ENCODE assay signal across 10 cellular contexts in the genomic region with DNA sequence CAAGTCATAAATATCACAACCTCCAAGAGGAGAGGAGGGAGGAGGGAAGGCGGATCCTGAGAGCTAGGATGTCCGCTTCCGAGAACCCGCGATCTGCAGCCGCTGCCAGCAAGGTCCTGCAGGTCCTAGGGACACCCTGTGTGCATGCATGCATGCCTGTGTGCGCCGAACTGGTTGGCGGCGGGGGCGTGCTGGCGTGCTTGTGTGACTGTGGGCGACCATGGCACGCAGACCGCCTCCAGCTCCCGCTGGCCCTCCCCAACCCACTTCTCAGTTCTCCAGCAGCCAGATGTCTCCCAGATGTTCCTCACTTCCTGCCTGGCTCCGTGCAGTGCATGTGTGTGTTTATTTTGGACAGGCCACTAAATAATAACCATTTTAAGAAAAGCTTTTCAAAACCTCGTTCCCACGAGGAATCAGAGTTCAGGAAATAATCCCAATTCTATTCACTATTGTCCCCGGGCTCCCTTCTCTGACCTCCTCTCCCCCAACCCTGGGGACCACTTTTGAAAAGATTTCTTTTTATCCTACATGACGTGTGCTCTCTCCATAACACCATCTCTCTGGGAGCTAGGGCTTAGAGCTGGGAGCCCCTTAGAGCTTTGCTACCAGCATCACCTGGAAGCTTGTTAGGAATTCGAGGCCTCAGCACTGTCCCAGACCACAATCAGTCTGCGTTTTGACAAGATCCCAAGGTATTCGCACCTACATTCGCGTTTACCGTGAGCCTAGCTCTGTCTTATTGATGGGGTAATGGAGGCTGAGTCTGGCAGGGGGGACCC. TPM values are rescaled to one million over a fixed set of nuclear protein-coding genes. Genes with fewer than 3 reads are reported as not detected.
DNase-seq lines count a peak whose midpoint lies in the region; ATAC-seq and TF ChIP-seq lines count a peak whose summit lies in the region.
"Had no signal": no experiment of that assay in that cellular context is flagged by ENCODE, and none has a peak within 500 bp of the region (broad histone marks: within the 10 kb centered on the region; RNA-seq: fewer than 3 reads in every experiment).

No MANE protein-coding gene starts in this region.

- TF ChIP-seq POLR2A in right lobe of liver (IDR thresholded peaks at IDR 0.05) = no peak
- no peak for TF ChIP-seq POLR2A in tibial nerve (IDR thresholded peaks at IDR 0.05)

- no peaks in the 10 kb centered on the region for H3K36me3 Mint-ChIP-seq in chondrocyte (ENCODE audit: low read depth)

- H3K36me3 ChIP-seq in right lobe of liver (no peaks in the 10 kb centered on the region), tibial nerve (no peaks in the 10 kb centered on the region)

- H3K27me3 ChIP-seq in right lobe of liver = no peaks in the 10 kb centered on the region
- no peaks in the 10 kb centered on the region for H3K27me3 ChIP-seq in tibial nerve

- no peak overlapping the region for H3K4me3 ChIP-seq in right lobe of liver
- H3K4me3 ChIP-seq in tibial nerve = peak overlapping the region in 2 of 4 donors; percentile 9 to 39

- peak; percentile 43 for DNase-seq in DMS53 (lab: John Stamatoyannopoulos, UW)
- DNase-seq in DMS53 treated with DMSO at 0.1 percent for 48 hours (lab: John Stamatoyannopoulos, UW; ENCODE audit: unreplicated experiment) = no peak
- peak; percentile 95 for DNase-seq in chondrocyte (ENCODE audit: low spot score)
- DNase-seq in right lobe of liver = peak in 2 of 3 donors; percentile 42 to 57
- DNase-seq in tibial nerve (ENCODE audit: low spot score in 2 of 2) = peak; percentile 54 to 76
- no peak for DNase-seq in activated CD4-positive, alpha-beta T cell treated with anti-CD3 and anti-CD28 coated beads for 4 hours
- no peak for DNase-seq in amygdala (lab: John Stamatoyannopoulos, UW)
- DNase-seq in globus pallidus (ENCODE audit: low spot score) = no peak
- DNase-seq: 8988T had no signal

- H3K9me3 Mint-ChIP-seq in chondrocyte (ENCODE audit: low read depth) = no peaks in the 10 kb centered on the region

- intact Hi-C loops in right lobe of liver (cut with DNase I) = no loop called here

- TF ChIP-seq EP300 in tibial nerve (IDR thresholded peaks at IDR 0.05) = peak in 1 of 2 donors; percentile 62

- peaks cover 71% of the 10 kb centered on the region for H3K4me1 Mint-ChIP-seq in chondrocyte (ENCODE audit: low read depth)

- H3K27me3 Mint-ChIP-seq in chondrocyte (ENCODE audit: low read depth) = no peaks in the 10 kb centered on the region

- peak overlapping the region; percentile 88 for H3K27ac Mint-ChIP-seq in chondrocyte (ENCODE audit: unreplicated experiment)

- 32% methylated on average over 14 of the region's 27 CpGs for WGBS in right lobe of liver (ENCODE audit: insufficient coverage, low coverage, low lambda C conversion rate, missing lambda C conversion rate)
- WGBS in tibial nerve, 2 donors = 15 to 19% methylated on average over 27 of the region's 27 CpGs

- ATAC-seq in right lobe of liver = peak in 3 of 4 donors; percentile 8 to 40 (median 23)
- ATAC-seq: activated CD4-positive, CD25-positive, alpha-beta regulatory T cell treated with anti-CD3 and anti-CD28 coated beads, Interleukin-2, amount 50 U/mL, for 24 hours had no signal

- peak overlapping the region; percentile 60 for H3K4me3 Mint-ChIP-seq in chondrocyte (ENCODE audit: unreplicated experiment)

- H3K9me3 ChIP-seq in right lobe of liver = no peaks in the 10 kb centered on the region
- no peaks in the 10 kb centered on the region for H3K9me3 ChIP-seq in tibial nerve

- peak overlapping the region in 1 of 3 donors; percentile 10 for H3K27ac ChIP-seq in right lobe of liver
- H3K27ac ChIP-seq in tibial nerve = peak overlapping the region in 2 of 4 donors; percentile 53 to 59

- H3K4me1 ChIP-seq in right lobe of liver (peaks cover 0 to 16% (median 0%) of the 10 kb centered on the region in 4 donors), tibial nerve (peaks cover 0 to 70% (median 26%) of the 10 kb centered on the region in 4 donors)

- TF ChIP-seq CTCF in chondrocyte (IDR thresholded peaks at IDR 0.05) (no peak), right lobe of liver (IDR thresholded peaks at IDR 0.05) (no peak), tibial nerve (IDR thresholded peaks at IDR 0.05) (no peak)

RNA-seq across cellular contexts. Expression of gene UNC5B, which starts 32.5 kb away (rescaled TPM):
- 36.4 to 61.1 TPM (median 57.9 TPM) in 3 replicates for total RNA-seq in chondrocyte
- 1 to 10 TPM; 1.0 to 6.2 (median 2.1) TPM for total RNA-seq in right lobe of liver
- total RNA-seq in tibial nerve = 1 to 10 TPM; 3.3 to 7.0 (median 5.9) TPM

Comparison
In these comparisons a context has a peak if more than half of its experiments do, and no peak if none do; other contexts are left out.
1. DNase-seq: peak in DMS53 (single experiment), chondrocyte (single experiment), right lobe of liver (2 of 3) and tibial nerve (2 of 2); none in DMS53 treated with DMSO at 0.1 percent for 48 hours (single experiment), activated CD4-positive, alpha-beta T cell treated with anti-CD3 and anti-CD28 coated beads for 4 hours (0 of 2), amygdala (0 of 56) and globus pallidus (single experiment).